Comparison of ENCODE assay signal across 33 cellular contexts in the genomic region with DNA sequence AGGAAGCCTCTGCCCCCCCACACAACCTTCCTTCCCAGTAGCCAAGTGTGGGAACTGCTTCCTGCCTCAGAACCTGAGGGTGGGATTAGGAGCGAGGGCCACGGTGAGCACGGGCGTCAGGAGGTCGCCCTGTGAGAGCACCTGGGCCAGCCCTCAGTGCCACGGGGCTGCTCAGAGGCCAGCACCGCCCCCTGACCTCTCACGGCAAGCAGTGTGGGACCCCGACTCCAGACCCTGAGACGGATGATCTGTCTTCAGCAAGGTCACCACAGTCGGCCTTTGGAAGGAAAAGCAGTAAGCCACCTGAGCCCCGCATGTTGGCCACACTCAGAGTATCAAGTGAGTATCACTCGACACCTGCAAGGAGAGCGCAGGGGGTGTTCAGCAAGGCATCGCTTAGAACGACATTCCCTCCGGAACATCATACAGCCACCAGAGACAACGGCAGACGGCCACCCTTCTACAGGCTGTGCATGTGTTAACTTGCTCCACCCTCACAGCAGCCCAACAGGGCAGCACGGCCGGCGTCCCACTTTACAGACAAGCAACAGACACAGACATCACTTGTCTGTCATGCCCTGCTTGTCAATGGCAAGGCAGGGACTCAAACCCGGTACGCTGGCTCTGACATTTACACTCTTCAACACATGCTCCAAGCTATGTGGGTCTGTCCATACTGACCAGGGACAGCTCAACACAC. TPM values are rescaled to one million over a fixed set of nuclear protein-coding genes. Genes with fewer than 3 reads are reported as not detected.
DNase-seq lines count a peak whose midpoint lies in the region; ATAC-seq and TF ChIP-seq lines count a peak whose summit lies in the region.
"Had no signal": no experiment of that assay in that cellular context is flagged by ENCODE, and none has a peak within 500 bp of the region (broad histone marks: within the 10 kb centered on the region; RNA-seq: fewer than 3 reads in every experiment).

No MANE protein-coding gene starts in this region.

- H3K27me3 ChIP-seq in thoracic aorta (replicated peaks; ENCODE audit: insufficient read depth): no peaks in the 10 kb centered on the region
- H3K27me3 ChIP-seq: colonic mucosa, neutrophil had no signal

- no peaks in the 10 kb centered on the region for H3K9me3 Mint-ChIP-seq in T-helper 2 cell treated with Interferon-gamma antibody and Interleukin-4, amounts not matched to agents 5 μg/mL and 100 μg/mL, for 36 hours
- H3K9me3 Mint-ChIP-seq in chondrocyte (ENCODE audit: low read depth) (no peaks in the 10 kb centered on the region), nephron (no peaks in the 10 kb centered on the region)
- H3K9me3 Mint-ChIP-seq: activated CD8-positive, alpha-beta T cell treated with anti-CD3 and anti-CD28 coated beads for 36 hours; activated naive CD4-positive, alpha-beta T cell treated with anti-CD3 and anti-CD28 coated beads, Interleukin-2, amount 50 U/mL, for 24 hours; activated T-helper 2 cell treated with anti-CD3 and anti-CD28 coated beads, Interferon-gamma antibody, Interleukin-2, Interleukin-4, amounts not matched to agents 10 μg/mL and 5 μg/mL and 100 μg/mL, durations not matched to agents 14 hours and 24 hours and 36 hours; CD14-positive monocyte; HFFc6 had no signal

- peaks cover 31 to 62% of the 10 kb centered on the region in 2 donors for H3K4me1 ChIP-seq in thoracic aorta (ENCODE audit: control insufficient read depth in 1 of 2, low read depth in 2 of 2)
- H3K4me1 ChIP-seq: colonic mucosa, psoas muscle had no signal

- no peaks in the 10 kb centered on the region for H3K4me1 Mint-ChIP-seq in T-helper 2 cell treated with Interferon-gamma antibody and Interleukin-4, amounts not matched to agents 5 μg/mL and 100 μg/mL, for 36 hours (ENCODE audit: low read depth)
- peaks cover 19% of the 10 kb centered on the region for H3K4me1 Mint-ChIP-seq in chondrocyte (ENCODE audit: low read depth)
- peaks cover 28% of the 10 kb centered on the region for H3K4me1 Mint-ChIP-seq in nephron
- H3K4me1 Mint-ChIP-seq: activated CD4-positive, alpha-beta T cell treated with anti-CD3 and anti-CD28 coated beads for 36 hours; activated naive CD4-positive, alpha-beta T cell treated with anti-CD3 and anti-CD28 coated beads, Interleukin-2, amount 50 U/mL, for 24 hours; CD14-positive monocyte had no signal

- H3K27ac ChIP-seq in thoracic aorta: peak overlapping the region; percentile 39 to 71
- H3K27ac ChIP-seq: 22Rv1, colonic mucosa, epithelial cell of prostate, GM23248, neutrophil, psoas muscle had no signal

- no peak overlapping the region for H3K4me3 Mint-ChIP-seq in T-helper 2 cell treated with Interferon-gamma antibody and Interleukin-4, amounts not matched to agents 5 μg/mL and 100 μg/mL, for 36 hours
- H3K4me3 Mint-ChIP-seq in chondrocyte (ENCODE audit: unreplicated experiment) (no peak overlapping the region), nephron (no peak overlapping the region)
- H3K4me3 Mint-ChIP-seq: activated CD4-positive, alpha-beta T cell treated with anti-CD3 and anti-CD28 coated beads for 36 hours; activated CD8-positive, alpha-beta T cell treated with anti-CD3 and anti-CD28 coated beads for 36 hours; activated naive CD4-positive, alpha-beta T cell treated with anti-CD3 and anti-CD28 coated beads, Interleukin-2, amount 50 U/mL, for 24 hours; CD14-positive monocyte; HFFc6 had no signal

- DNase-seq in T-helper 2 cell treated with Interferon-gamma antibody and Interleukin-4, amounts not matched to agents 5 μg/mL and 100 μg/mL, for 36 hours (ENCODE audit: low spot score): no peak
- DNase-seq in T-helper 2 cell (no peak), chondrocyte (ENCODE audit: low spot score) (no peak), thoracic aorta (ENCODE audit: low spot score) (no peak), DMS53 (lab: John Stamatoyannopoulos, UW) (no peak)
- DNase-seq: activated CD4-positive, alpha-beta T cell treated with anti-CD3 and anti-CD28 coated beads for 36 hours; activated CD8-positive, alpha-beta T cell treated with anti-CD3 and anti-CD28 coated beads for 36 hours; amygdala; colonic mucosa; DND-41; effector CD8-positive, alpha-beta T cell; GF-D8; glutamatergic neuron; GM23248; HFFc6; Karpas-422; mesenchymal stem cell; NCI-H1436 treated with DMSO at 0.1 percent for 48 hours; NCI-H748 treated with DMSO at 0.1 percent for 48 hours; psoas muscle; SHP77 treated with DMSO at 0.1 percent for 48 hours; stimulated activated CD4-positive, alpha-beta T cell treated with anti-CD3 and anti-CD28 coated beads, Interleukin-15, amount 100 ng/mL, for 24 hours; stimulated activated CD4-positive, alpha-beta T cell treated with anti-CD3 and anti-CD28 coated beads, Interleukin-4, amount 100 ng/mL, for 4 hours had no signal

- peak overlapping the region; percentile 9 for H3K27ac Mint-ChIP-seq in T-helper 2 cell treated with Interferon-gamma antibody and Interleukin-4, amounts not matched to agents 5 μg/mL and 100 μg/mL, for 36 hours
- H3K27ac Mint-ChIP-seq in chondrocyte (ENCODE audit: unreplicated experiment): peak overlapping the region; percentile 22
- H3K27ac Mint-ChIP-seq in nephron: peak overlapping the region in 2 of 3 experiments; percentile 8 to 54
- H3K27ac Mint-ChIP-seq: activated CD4-positive, alpha-beta T cell treated with anti-CD3 and anti-CD28 coated beads for 36 hours; activated naive CD4-positive, alpha-beta T cell treated with anti-CD3 and anti-CD28 coated beads, Interleukin-2, amount 50 U/mL, for 24 hours; activated T-helper 2 cell treated with anti-CD3 and anti-CD28 coated beads, Interferon-gamma antibody, Interleukin-2, Interleukin-4, amounts not matched to agents 10 μg/mL and 5 μg/mL and 100 μg/mL, durations not matched to agents 14 hours and 24 hours and 36 hours; HFFc6 had no signal

- no peaks in the 10 kb centered on the region for H3K9me3 ChIP-seq in thoracic aorta
- H3K9me3 ChIP-seq: colonic mucosa, neutrophil, psoas muscle had no signal

- no peaks in the 10 kb centered on the region for H3K27me3 Mint-ChIP-seq in T-helper 2 cell treated with Interferon-gamma antibody and Interleukin-4, amounts not matched to agents 5 μg/mL and 100 μg/mL, for 36 hours (ENCODE audit: low read depth)
- H3K27me3 Mint-ChIP-seq in chondrocyte (ENCODE audit: low read depth) (no peaks in the 10 kb centered on the region), nephron (ENCODE audit: low read depth) (no peaks in the 10 kb centered on the region)
- H3K27me3 Mint-ChIP-seq: activated CD4-positive, alpha-beta T cell treated with anti-CD3 and anti-CD28 coated beads for 36 hours; activated CD8-positive, alpha-beta T cell treated with anti-CD3 and anti-CD28 coated beads for 36 hours; activated naive CD4-positive, alpha-beta T cell treated with anti-CD3 and anti-CD28 coated beads, Interleukin-2, amount 50 U/mL, for 24 hours had no signal

- TF ChIP-seq CTCF in chondrocyte (IDR thresholded peaks at IDR 0.05) (no peak), nephron (IDR thresholded peaks at IDR 0.05; ENCODE audit: unreplicated experiment in 3 of 3) (no peak), thoracic aorta (IDR thresholded peaks at IDR 0.05) (no peak)

- ATAC-seq in thoracic aorta (ENCODE audit: insufficient number of reproducible peaks, low FRiP score, low read depth) (no peak), HG03159 (IDR thresholded peaks at IDR 0.05; ENCODE audit: unreplicated experiment) (no peak), HG02870 (IDR thresholded peaks at IDR 0.05; ENCODE audit: unreplicated experiment) (no peak)
- ATAC-seq: activated CD4-positive, alpha-beta T cell treated with anti-CD3 and anti-CD28 coated beads for 36 hours; activated CD8-positive, alpha-beta T cell treated with anti-CD3 and anti-CD28 coated beads for 36 hours; Panc1; psoas muscle had no signal

- peaks cover 33% of the 10 kb centered on the region for H3K36me3 Mint-ChIP-seq in T-helper 2 cell treated with Interferon-gamma antibody and Interleukin-4, amounts not matched to agents 5 μg/mL and 100 μg/mL, for 36 hours (ENCODE audit: low read depth)
- peaks cover 32% of the 10 kb centered on the region for H3K36me3 Mint-ChIP-seq in chondrocyte (ENCODE audit: low read depth)
- H3K36me3 Mint-ChIP-seq in nephron (ENCODE audit: low read depth): peaks cover 49% of the 10 kb centered on the region

- H3K4me3 ChIP-seq in thoracic aorta: no peak overlapping the region
- H3K4me3 ChIP-seq: colonic mucosa, GM23248, psoas muscle had no signal

- H3K36me3 ChIP-seq in thoracic aorta: no peaks in the 10 kb centered on the region
- H3K36me3 ChIP-seq: colonic mucosa had no signal

RNA-seq across cellular contexts. Expression of a gene that starts 50.2 kb away (rescaled TPM):
- total RNA-seq in chondrocyte (8.7 to 9.3 TPM (median 8.9 TPM) in 3 replicates), thoracic aorta (10 to 100 TPM in 1 of 2 donors, 1 to 10 TPM in 1; 6.9 to 11.7 TPM)
